ENCODE assay signal across 12 cellular contexts in genomic region chr5:108720416-108720815, GRCh38. TPM values are rescaled to one million over a fixed set of nuclear protein-coding genes. Genes with fewer than 3 reads are reported as not detected.
DNase-seq lines count a peak whose midpoint lies in the region; ATAC-seq lines count a peak whose summit lies in the region.
"Had no signal": no experiment of that assay in that cellular context is flagged by ENCODE, and none has a peak within 500 bp of the region (broad histone marks: within the 10 kb centered on the region; RNA-seq: fewer than 3 reads in every experiment).

No MANE protein-coding gene starts in this region.

- H3K4me3 Mint-ChIP-seq in activated T-cell treated with anti-CD3 and anti-CD28 coated beads, Interleukin-2, amount 50 U/mL, for 72 hours: no peak overlapping the region
- H3K4me3 Mint-ChIP-seq in stimulated activated naive B cell treated with anti-CD40 and anti-IgM and Interleukin-4, amounts not matched to agents 10 μg/mL and 1 μg/mL and 100 μg/mL, for 72 hours: no peak overlapping the region

- no peak overlapping the region for H3K27ac Mint-ChIP-seq in activated T-cell treated with anti-CD3 and anti-CD28 coated beads, Interleukin-2, amount 50 U/mL, for 72 hours
- H3K27ac Mint-ChIP-seq in stimulated activated naive B cell treated with anti-CD40 and anti-IgM and Interleukin-4, amounts not matched to agents 10 μg/mL and 1 μg/mL and 100 μg/mL, for 72 hours: no peak overlapping the region

- peaks cover 15% of the 10 kb centered on the region for H3K27me3 Mint-ChIP-seq in activated T-cell treated with anti-CD3 and anti-CD28 coated beads, Interleukin-2, amount 50 U/mL, for 72 hours (ENCODE audit: low read depth)
- no peaks in the 10 kb centered on the region for H3K27me3 Mint-ChIP-seq in stimulated activated naive B cell treated with anti-CD40 and anti-IgM and Interleukin-4, amounts not matched to agents 10 μg/mL and 1 μg/mL and 100 μg/mL, for 72 hours

- DNase-seq in activated T-cell treated with anti-CD3 and anti-CD28 coated beads, Interleukin-2, amount 50 U/mL, for 72 hours: peak; percentile 3 to 4
- no peak for DNase-seq in activated T-cell treated with anti-CD3 and anti-CD28 coated beads, Interleukin-2, amount 50 U/mL, for 1 hour
- DNase-seq in M059J (ENCODE audit: low read depth) (peak; percentile 22), GOT3 (lab: John Stamatoyannopoulos, UW) (no peak), hepatic stellate cell (ENCODE audit: low spot score) (no peak)
- DNase-seq in stimulated activated naive B cell treated with anti-CD40 and anti-IgM and Interleukin-4, amounts not matched to agents 10 μg/mL and 1 μg/mL and 100 μg/mL, for 72 hours: peak; percentile 67
- no peak for DNase-seq in activated effector memory CD4-positive, alpha-beta T cell treated with Interleukin-2 at 50 U/mL for 16 hours
- DNase-seq: NCI-H2029, retina, stomach, WERI-Rb-1 had no signal

- H3K4me1 Mint-ChIP-seq in activated T-cell treated with anti-CD3 and anti-CD28 coated beads, Interleukin-2, amount 50 U/mL, for 72 hours (ENCODE audit: low read depth): peaks cover 6% of the 10 kb centered on the region
- H3K4me1 Mint-ChIP-seq in stimulated activated naive B cell treated with anti-CD40 and anti-IgM and Interleukin-4, amounts not matched to agents 10 μg/mL and 1 μg/mL and 100 μg/mL, for 72 hours: peaks cover 14 to 18% of the 10 kb centered on the region in 2 donors

- no peaks in the 10 kb centered on the region for H3K36me3 Mint-ChIP-seq in activated T-cell treated with anti-CD3 and anti-CD28 coated beads, Interleukin-2, amount 50 U/mL, for 72 hours (ENCODE audit: insufficient read depth in 2 of 2)
- H3K36me3 Mint-ChIP-seq in stimulated activated naive B cell treated with anti-CD40 and anti-IgM and Interleukin-4, amounts not matched to agents 10 μg/mL and 1 μg/mL and 100 μg/mL, for 72 hours: no peaks in the 10 kb centered on the region

- H3K9me3 Mint-ChIP-seq in activated T-cell treated with anti-CD3 and anti-CD28 coated beads, Interleukin-2, amount 50 U/mL, for 72 hours: no peaks in the 10 kb centered on the region
- no peaks in the 10 kb centered on the region for H3K9me3 Mint-ChIP-seq in stimulated activated naive B cell treated with anti-CD40 and anti-IgM and Interleukin-4, amounts not matched to agents 10 μg/mL and 1 μg/mL and 100 μg/mL, for 72 hours

- peak; percentile 68 to 79 for ATAC-seq in activated T-cell treated with anti-CD3 and anti-CD28 coated beads, Interleukin-2, amount 50 U/mL, for 72 hours (replicated peaks in 1 of 2)
- ATAC-seq in HG02759 (IDR thresholded peaks at IDR 0.05; ENCODE audit: unreplicated experiment): peak; percentile 98
- ATAC-seq in stimulated activated naive B cell treated with anti-CD40 and anti-IgM and Interleukin-4, amounts not matched to agents 10 μg/mL and 1 μg/mL and 100 μg/mL, for 72 hours (replicated peaks): peak; percentile 99 to 100

RNA-seq across cellular contexts. Expression of gene FER, which starts 27.3 kb away (rescaled TPM):
- total RNA-seq in activated T-cell treated with anti-CD3 and anti-CD28 coated beads, Interleukin-2, amount 50 U/mL, for 72 hours: 10 to 100 TPM; 12.8 to 15.5 TPM
- total RNA-seq in M059J (2014; rRNA removed; shearing (Covaris generic)): 9.0 TPM in 2 replicates

Comparison
In these comparisons a context has a peak if more than half of its experiments do, and no peak if none do; other contexts are left out.
1. DNase-seq: peak in activated T-cell treated with anti-CD3 and anti-CD28 coated beads, Interleukin-2, amount 50 U/mL, for 72 hours (2 of 2), M059J (single experiment) and stimulated activated naive B cell treated with anti-CD40 and anti-IgM and Interleukin-4, amounts not matched to agents 10 μg/mL and 1 μg/mL and 100 μg/mL, for 72 hours (single experiment); none in activated T-cell treated with anti-CD3 and anti-CD28 coated beads, Interleukin-2, amount 50 U/mL, for 1 hour (single experiment), activated effector memory CD4-positive, alpha-beta T cell treated with Interleukin-2 at 50 U/mL for 16 hours (single experiment), GOT3 (single experiment) and hepatic stellate cell (single experiment).
2. Peak in every context shown above with its lines, with median percentiles within 50 percentile points of each other: ATAC-seq.